21 cellular contexts compared by ENCODE assay signal in the genomic region with DNA sequence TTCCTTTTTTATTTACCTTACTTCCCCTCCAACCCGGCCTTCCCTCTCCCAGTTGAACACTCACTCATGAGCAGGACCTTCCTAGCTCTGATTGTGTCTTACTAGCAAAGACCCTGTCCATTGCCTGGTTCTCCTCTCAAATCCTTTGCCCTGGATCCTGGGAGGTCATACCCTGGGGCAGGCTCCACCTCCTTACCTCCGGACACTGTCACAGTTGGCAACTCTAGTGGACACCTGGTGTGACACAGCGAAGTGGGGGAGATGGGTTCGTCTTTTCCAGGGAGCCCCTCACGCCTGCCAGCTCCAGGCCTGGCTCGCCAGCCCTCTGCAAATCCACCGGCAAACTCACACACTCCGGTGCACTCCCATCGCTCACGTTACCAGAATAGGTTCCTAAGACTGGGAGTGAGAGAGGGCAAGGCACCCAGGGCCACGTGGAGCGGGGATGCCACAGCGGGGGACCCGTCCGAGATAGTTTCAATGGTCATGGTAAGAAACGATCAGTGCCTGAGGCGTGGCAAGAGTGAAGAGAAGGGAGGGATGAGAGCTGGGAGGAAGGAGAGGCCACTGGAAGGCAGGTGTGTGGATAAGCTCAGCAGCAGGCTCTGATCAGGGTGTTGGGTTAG. TPM values are rescaled to one million over a fixed set of nuclear protein-coding genes. Genes with fewer than 3 reads are reported as not detected.
DNase-seq lines count a peak whose midpoint lies in the region; ATAC-seq and TF ChIP-seq lines count a peak whose summit lies in the region.
"Had no signal": no experiment of that assay in that cellular context is flagged by ENCODE, and none has a peak within 500 bp of the region (broad histone marks: within the 10 kb centered on the region; RNA-seq: fewer than 3 reads in every experiment).

No MANE protein-coding gene starts in this region.

- TF ChIP-seq CTCF in breast epithelium (IDR thresholded peaks at IDR 0.05) (no peak), MCF 10A (IDR thresholded peaks at IDR 0.05; ENCODE audit: unreplicated experiment) (no peak), uterus (IDR thresholded peaks at IDR 0.05) (no peak)

- H3K36me3 ChIP-seq in breast epithelium, result no peaks in the 10 kb centered on the region
- no peaks in the 10 kb centered on the region for H3K36me3 ChIP-seq in uterus
- H3K36me3 ChIP-seq: ascending aorta, right atrium auricular region had no signal

- H3K4me1 Mint-ChIP-seq in MCF 10A (ENCODE audit: insufficient read depth, unreplicated experiment) (no peaks in the 10 kb centered on the region), naive B cell (peaks cover 12 to 23% (median 21%) of the 10 kb centered on the region in 3 donors)
- peaks cover 18% of the 10 kb centered on the region for H3K4me1 Mint-ChIP-seq in central memory CD8-positive, alpha-beta T cell
- peaks cover 14% of the 10 kb centered on the region for H3K4me1 Mint-ChIP-seq in activated CD8-positive, alpha-beta memory T cell treated with anti-CD3 and anti-CD28 coated beads, Interleukin-2, amount 10 ng/mL, durations not matched to agents 7 days and 5 days

- H3K9me3 ChIP-seq in breast epithelium (no peaks in the 10 kb centered on the region), uterus (no peaks in the 10 kb centered on the region)
- H3K9me3 ChIP-seq: ascending aorta, right atrium auricular region had no signal

- POLR2A ChIA-PET in MCF 10A (lab: Yijun Ruan, JAX), result no interaction called here

- CTCF ChIA-PET in MCF 10A (lab: Yijun Ruan, JAX), result interaction anchor here (0.6 to 1.1 kb wide), 3 partner anchors 15 to 50 kb away, joined by 3 read pairs; no protein-coding TSS in a partner anchor
- CTCF ChIA-PET in activated CD8-positive, alpha-beta memory T cell treated with anti-CD3 and anti-CD28 coated beads, Interleukin-2, amount 10 ng/mL, durations not matched to agents 7 days and 5 days (lab: Charles Lee), result interaction anchor here (3.1 kb wide), 1 partner anchor 15 kb away, joined by 12 read pairs; no protein-coding TSS in a partner anchor

- no peaks in the 10 kb centered on the region for H3K9me3 Mint-ChIP-seq in MCF 10A (ENCODE audit: unreplicated experiment)
- no peaks in the 10 kb centered on the region for H3K9me3 Mint-ChIP-seq in central memory CD8-positive, alpha-beta T cell
- no peaks in the 10 kb centered on the region for H3K9me3 Mint-ChIP-seq in naive B cell
- no peaks in the 10 kb centered on the region for H3K9me3 Mint-ChIP-seq in activated CD8-positive, alpha-beta memory T cell treated with anti-CD3 and anti-CD28 coated beads, Interleukin-2, amount 10 ng/mL, durations not matched to agents 7 days and 5 days (ENCODE audit: low read depth)
- H3K9me3 Mint-ChIP-seq: WTC11 had no signal

- intact Hi-C loops in breast epithelium (cut with DNase I; ENCODE audit: low total_unique reads), result no loop called here
- intact Hi-C loops in MCF 10A (cut with micrococcal nuclease), result no loop called here
- intact Hi-C loops in uterus (cut with DNase I; ENCODE audit: low total_unique reads), result no loop called here

- in situ Hi-C loops in KBM-7 (cut with MboI; ENCODE audit: low pct_unique_long_range_greater_than_20kb, low sequenced_read_pairs), result no loop called here

- H3K27me3 ChIP-seq in breast epithelium (no peaks in the 10 kb centered on the region), uterus (no peaks in the 10 kb centered on the region)
- H3K27me3 ChIP-seq: ascending aorta, right atrium auricular region had no signal

- TF ChIP-seq POLR2A in breast epithelium (IDR thresholded peaks at IDR 0.05) (no peak), uterus (IDR thresholded peaks at IDR 0.05) (no peak)

- DNase-seq in breast epithelium (ENCODE audit: low spot score in 2 of 2) (no peak), MCF 10A (ENCODE audit: unreplicated experiment) (no peak), naive B cell (no peak), uterus (no peak), KBM-7 (no peak)
- DNase-seq in central memory CD8-positive, alpha-beta T cell (ENCODE audit: low spot score in 2 of 2), result no peak
- no peak for DNase-seq in activated CD8-positive, alpha-beta memory T cell treated with anti-CD3 and anti-CD28 coated beads, Interleukin-2, amount 10 ng/mL, durations not matched to agents 7 days and 5 days
- no peak for DNase-seq in activated effector memory CD4-positive, alpha-beta T cell treated with anti-CD3 and anti-CD28 coated beads, Interleukin-2, amount 50 U/mL, for 16 hours
- DNase-seq: activated CD8-positive, alpha-beta memory T cell treated with anti-CD3 and anti-CD28 coated beads for 24 hours; activated effector memory CD4-positive, alpha-beta T cell treated with Interleukin-2 at 50 U/mL for 16 hours; H7; left cardiac atrium; NCI-H2029; NCI-H510A; stimulated activated naive CD4-positive, alpha-beta T cell had no signal

- no TSS peak for BruUV-seq in MCF 10A (replicated peaks; lab: Mats Ljungman, UMichigan)

- no peaks in the 10 kb centered on the region for H3K36me3 Mint-ChIP-seq in MCF 10A (ENCODE audit: insufficient read depth, unreplicated experiment)
- no peaks in the 10 kb centered on the region for H3K36me3 Mint-ChIP-seq in central memory CD8-positive, alpha-beta T cell (ENCODE audit: insufficient read depth)
- no peaks in the 10 kb centered on the region for H3K36me3 Mint-ChIP-seq in naive B cell
- no peaks in the 10 kb centered on the region for H3K36me3 Mint-ChIP-seq in activated CD8-positive, alpha-beta memory T cell treated with anti-CD3 and anti-CD28 coated beads, Interleukin-2, amount 10 ng/mL, durations not matched to agents 7 days and 5 days
- H3K36me3 Mint-ChIP-seq: WTC11 had no signal

- H3K27ac ChIP-seq in breast epithelium (peak overlapping the region; percentile 45 to 76), uterus (peak overlapping the region; percentile 88 to 89)
- H3K27ac ChIP-seq: ascending aorta had no signal

- ATAC-seq in central memory CD8-positive, alpha-beta T cell (replicated peaks; ENCODE audit: extremely low read depth, poor library complexity, severe bottlenecking), result no peak
- no peak for ATAC-seq in naive B cell (ENCODE audit: low read depth in 2 of 2)
- no peak for ATAC-seq in activated CD8-positive, alpha-beta memory T cell treated with anti-CD3 and anti-CD28 coated beads, Interleukin-2, amount 10 ng/mL, durations not matched to agents 7 days and 5 days
- ATAC-seq: WTC11 had no signal

- H3K27me3 Mint-ChIP-seq in MCF 10A (ENCODE audit: insufficient read depth, unreplicated experiment) (peaks cover 32% of the 10 kb centered on the region), naive B cell (peaks cover 0 to 41% (median 40%) of the 10 kb centered on the region in 3 donors)
- peaks cover 67% of the 10 kb centered on the region for H3K27me3 Mint-ChIP-seq in central memory CD8-positive, alpha-beta T cell
- H3K27me3 Mint-ChIP-seq in activated CD8-positive, alpha-beta memory T cell treated with anti-CD3 and anti-CD28 coated beads, Interleukin-2, amount 10 ng/mL, durations not matched to agents 7 days and 5 days, result peaks cover 23% of the 10 kb centered on the region

- H3K4me3 ChIP-seq in breast epithelium (no peak overlapping the region), uterus (no peak overlapping the region)

- H3K27ac Mint-ChIP-seq in MCF 10A (ENCODE audit: low read depth, unreplicated experiment) (no peak overlapping the region), naive B cell (peak overlapping the region in 2 of 6 donors; percentile 6 to 52)
- H3K27ac Mint-ChIP-seq in central memory CD8-positive, alpha-beta T cell (ENCODE audit: low read depth), result no peak overlapping the region
- no peak overlapping the region for H3K27ac Mint-ChIP-seq in activated CD8-positive, alpha-beta memory T cell treated with anti-CD3 and anti-CD28 coated beads, Interleukin-2, amount 10 ng/mL, durations not matched to agents 7 days and 5 days
- H3K27ac Mint-ChIP-seq: WTC11 had no signal

- no peak overlapping the region for H3K4me3 Mint-ChIP-seq in MCF 10A (ENCODE audit: unreplicated experiment)
- H3K4me3 Mint-ChIP-seq in central memory CD8-positive, alpha-beta T cell, result peak overlapping the region; percentile 64
- H3K4me3 Mint-ChIP-seq in naive B cell, result peak overlapping the region in 6 of 8 donors; percentile 10 to 71 (median 50)
- no peak overlapping the region for H3K4me3 Mint-ChIP-seq in activated CD8-positive, alpha-beta memory T cell treated with anti-CD3 and anti-CD28 coated beads, Interleukin-2, amount 10 ng/mL, durations not matched to agents 7 days and 5 days

- no peaks in the 10 kb centered on the region for H3K4me1 ChIP-seq in breast epithelium
- no peaks in the 10 kb centered on the region for H3K4me1 ChIP-seq in uterus

RNA-seq across cellular contexts. Expression of gene TMEM72, which starts 30.9 kb away (rescaled TPM):
- total RNA-seq in breast epithelium (not detected), MCF 10A (2022) (not detected in 2 replicates), uterus (under 1 TPM in 1 of 4 donors, not detected in 3; 0.69 TPM)
- polyA plus RNA-seq in naive B cell (ENCODE audit: low read depth in 6 of 6), result not detected
- not detected for total RNA-seq in activated CD8-positive, alpha-beta memory T cell treated with anti-CD3 and anti-CD28 coated beads, Interleukin-2, amount 10 ng/mL, durations not matched to agents 7 days and 5 days
- total RNA-seq: ascending aorta, fibroblast of villous mesenchyme, H7, omental fat pad, ureter, WTC11 had no signal

Comparison
In these comparisons a context has a peak if more than half of its experiments do, and no peak if none do; other contexts are left out.
1. H3K4me3 Mint-ChIP-seq: peak in central memory CD8-positive, alpha-beta T cell (single experiment) and naive B cell (6 of 8); none in MCF 10A (single experiment) and activated CD8-positive, alpha-beta memory T cell treated with anti-CD3 and anti-CD28 coated beads, Interleukin-2, amount 10 ng/mL, durations not matched to agents 7 days and 5 days (single experiment).